Comparison of ENCODE assay signal across 10 cellular contexts in the genomic region with DNA sequence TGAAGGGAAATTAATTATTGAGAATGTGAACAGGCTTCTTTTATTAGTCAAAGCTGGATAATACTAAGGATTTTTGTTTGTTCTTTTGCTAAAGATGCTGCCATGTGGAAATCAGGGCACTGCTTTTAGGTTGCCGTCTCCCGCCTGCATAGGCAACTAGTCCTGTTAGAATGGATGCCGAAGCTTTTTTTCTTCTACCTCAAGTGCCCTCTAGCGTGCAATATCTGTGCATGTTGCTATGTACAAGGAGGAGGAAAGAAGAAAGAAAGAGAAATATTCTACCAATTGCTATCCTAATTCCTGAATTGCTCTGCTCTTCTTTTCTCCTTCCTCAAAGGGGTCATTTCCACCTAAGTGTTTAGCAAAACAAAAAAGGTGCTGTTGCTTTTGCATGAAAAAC. TPM values are rescaled to one million over a fixed set of nuclear protein-coding genes. Genes with fewer than 3 reads are reported as not detected.
DNase-seq lines count a peak whose midpoint lies in the region; ATAC-seq and TF ChIP-seq lines count a peak whose summit lies in the region.
"Had no signal": no experiment of that assay in that cellular context is flagged by ENCODE, and none has a peak within 500 bp of the region (broad histone marks: within the 10 kb centered on the region; RNA-seq: fewer than 3 reads in every experiment).

No MANE protein-coding gene starts in this region.

- TF ChIP-seq CTCF in HFFc6 (IDR thresholded peaks at IDR 0.05), result peak; percentile 41; the same call in 1 of the 2 replicates

- no peak overlapping the region for H3K4me3 Mint-ChIP-seq in HFFc6
- H3K4me3 Mint-ChIP-seq in activated CD4-positive, alpha-beta T cell treated with anti-CD3 and anti-CD28 coated beads, Interleukin-2, amount 10 ng/mL, durations not matched to agents 7 days and 5 days, result no peak overlapping the region
- H3K4me3 Mint-ChIP-seq: activated CD8-positive, alpha-beta T cell treated with anti-CD3 and anti-CD28 coated beads, Interleukin-2, amount 10 ng/mL, durations not matched to agents 7 days and 5 days; memory B cell had no signal

- peaks cover 1% of the 10 kb centered on the region; the same call in 1 of the 2 replicates for H3K27me3 Mint-ChIP-seq in HFFc6 (ENCODE audit: insufficient read depth)
- peaks cover 3% of the 10 kb centered on the region for H3K27me3 Mint-ChIP-seq in activated CD4-positive, alpha-beta T cell treated with anti-CD3 and anti-CD28 coated beads, Interleukin-2, amount 10 ng/mL, durations not matched to agents 7 days and 5 days

- H3K27ac Mint-ChIP-seq in HFFc6, result no peak overlapping the region
- H3K27ac Mint-ChIP-seq in activated CD4-positive, alpha-beta T cell treated with anti-CD3 and anti-CD28 coated beads, Interleukin-2, amount 10 ng/mL, durations not matched to agents 7 days and 5 days, result no peak overlapping the region
- H3K27ac Mint-ChIP-seq: activated CD8-positive, alpha-beta T cell treated with anti-CD3 and anti-CD28 coated beads, Interleukin-2, amount 10 ng/mL, durations not matched to agents 7 days and 5 days; memory B cell had no signal

- POLR2A ChIA-PET in activated CD4-positive, alpha-beta T cell treated with anti-CD3 and anti-CD28 coated beads, Interleukin-2, amount 10 ng/mL, durations not matched to agents 7 days and 5 days (lab: Charles Lee), result no interaction called here

- no peaks in the 10 kb centered on the region for H3K4me1 Mint-ChIP-seq in HFFc6 (ENCODE audit: low read depth)
- H3K4me1 Mint-ChIP-seq in activated CD4-positive, alpha-beta T cell treated with anti-CD3 and anti-CD28 coated beads, Interleukin-2, amount 10 ng/mL, durations not matched to agents 7 days and 5 days, result no peaks in the 10 kb centered on the region
- H3K4me1 Mint-ChIP-seq: memory B cell had no signal

- DNase-seq in COR-L47 (lab: John Stamatoyannopoulos, UW), result peak; percentile 70
- DNase-seq in HFFc6, result peak; percentile 1
- peak; percentile 35 for DNase-seq in kidney tubule cell (ENCODE audit: low spot score)
- DNase-seq in germinal center (ENCODE audit: low spot score), result no peak
- no peak for DNase-seq in activated CD4-positive, alpha-beta T cell treated with anti-CD3 and anti-CD28 coated beads, Interleukin-2, amount 10 ng/mL, durations not matched to agents 7 days and 5 days
- DNase-seq: activated CD8-positive, alpha-beta T cell treated with anti-CD3 and anti-CD28 coated beads, Interleukin-2, amount 10 ng/mL, durations not matched to agents 7 days and 5 days had no signal

- H3K36me3 Mint-ChIP-seq in HFFc6 (ENCODE audit: low read depth), result peaks cover 7% of the 10 kb centered on the region; the same call in 1 of the 2 replicates
- H3K36me3 Mint-ChIP-seq in activated CD4-positive, alpha-beta T cell treated with anti-CD3 and anti-CD28 coated beads, Interleukin-2, amount 10 ng/mL, durations not matched to agents 7 days and 5 days (ENCODE audit: low read depth), result no peaks in the 10 kb centered on the region
- H3K36me3 Mint-ChIP-seq: memory B cell had no signal

- peaks cover 32% of the 10 kb centered on the region for H3K9me3 Mint-ChIP-seq in HFFc6
- H3K9me3 Mint-ChIP-seq in activated CD4-positive, alpha-beta T cell treated with anti-CD3 and anti-CD28 coated beads, Interleukin-2, amount 10 ng/mL, durations not matched to agents 7 days and 5 days, result peaks cover under 1% of the 10 kb centered on the region

- CTCF ChIA-PET in activated CD4-positive, alpha-beta T cell treated with anti-CD3 and anti-CD28 coated beads, Interleukin-2, amount 10 ng/mL, durations not matched to agents 7 days and 5 days (lab: Charles Lee), result no interaction called here

- ATAC-seq in SK-N-SH treated with all-trans-retinoic acid at 6 μM for 48 hours (peak; percentile 33; the same call in 1 of the 3 replicates), HG03175 (IDR thresholded peaks at IDR 0.05; ENCODE audit: unreplicated experiment) (no peak), GM18858 (IDR thresholded peaks at IDR 0.05; ENCODE audit: unreplicated experiment) (no peak)
- ATAC-seq: activated CD8-positive, alpha-beta T cell treated with anti-CD3 and anti-CD28 coated beads, Interleukin-2, amount 10 ng/mL, durations not matched to agents 7 days and 5 days had no signal

TF ChIP-seq in SK-N-SH treated with all-trans-retinoic acid at 6 μM for 48 hours, 23 proteins besides CTCF, POLR2A, EP300 and RAD21:
- TF ChIP-seq ZNF8 (CRISPR knock-in tag; IDR thresholded peaks at IDR 0.05) (no peak), ESRRG (CRISPR knock-in tag; IDR thresholded peaks at IDR 0.05) (no peak)

RNA-seq across cellular contexts. Expression of a gene that starts 5.2 kb away (rescaled TPM):
- total RNA-seq in HFFc6 (2021; fragmentation: NEBNext Ultra II Directional; extraction: Animal tissue kit (Norgen Biotek cat#: 25700)), result not detected
- total RNA-seq in activated CD4-positive, alpha-beta T cell treated with anti-CD3 and anti-CD28 coated beads, Interleukin-2, amount 10 ng/mL, durations not matched to agents 7 days and 5 days, result not detected
- total RNA-seq: activated CD8-positive, alpha-beta T cell treated with anti-CD3 and anti-CD28 coated beads, Interleukin-2, amount 10 ng/mL, durations not matched to agents 7 days and 5 days had no signal

Comparison
In these comparisons a context has a peak if more than half of its experiments do, and no peak if none do; other contexts are left out.
1. DNase-seq: peak in COR-L47 (single experiment), HFFc6 (single experiment) and kidney tubule cell (single experiment); none in germinal center (single experiment) and activated CD4-positive, alpha-beta T cell treated with anti-CD3 and anti-CD28 coated beads, Interleukin-2, amount 10 ng/mL, durations not matched to agents 7 days and 5 days (single experiment).